Comparison of ENCODE assay signal across 8 cellular contexts in genomic region chr2:55120634-55121359, GRCh38.
DNase-seq lines count a peak whose midpoint lies in the region; ATAC-seq, FAIRE-seq and TF ChIP-seq lines count a peak whose summit lies in the region.

No MANE protein-coding gene starts in this region.

- POLR2A ChIA-PET in activated CD4-positive, alpha-beta T cell treated with anti-CD3 and anti-CD28 coated beads, Interleukin-2, amount 10 ng/mL, durations not matched to agents 7 days and 5 days (lab: Charles Lee): no interaction called here

- peaks cover 19% of the 10 kb centered on the region for H3K4me1 ChIP-seq in stomach smooth muscle (ENCODE audit: control insufficient read depth, insufficient read depth, low read length)

- H3K27me3 ChIP-seq in stomach smooth muscle (ENCODE audit: control insufficient read depth in 1 of 2, insufficient read depth in 2 of 2, low read length in 2 of 2): no peaks in the 10 kb centered on the region

- FAIRE-seq in RCC 7860 (lab: Jason Lieb, UNC): no peak

- H3K9ac ChIP-seq in stomach smooth muscle (ENCODE audit: low read length in 2 of 2): peak overlapping the region in 1 of 2 donors; percentile 24

- no peaks in the 10 kb centered on the region for H3K36me3 Mint-ChIP-seq in activated CD4-positive, alpha-beta T cell treated with anti-CD3 and anti-CD28 coated beads, Interleukin-2, amount 10 ng/mL, durations not matched to agents 7 days and 5 days (ENCODE audit: low read depth)

- H3K36me3 ChIP-seq in stomach smooth muscle (ENCODE audit: control insufficient read depth in 2 of 2, insufficient read depth in 2 of 2, low read length in 2 of 2): no peaks in the 10 kb centered on the region

- peaks cover 2% of the 10 kb centered on the region for H3K27me3 Mint-ChIP-seq in activated CD4-positive, alpha-beta T cell treated with anti-CD3 and anti-CD28 coated beads, Interleukin-2, amount 10 ng/mL, durations not matched to agents 7 days and 5 days

- H3K9me3 Mint-ChIP-seq in activated CD4-positive, alpha-beta T cell treated with anti-CD3 and anti-CD28 coated beads, Interleukin-2, amount 10 ng/mL, durations not matched to agents 7 days and 5 days: peaks cover 6% of the 10 kb centered on the region

- peak overlapping the region; percentile 42 to 52 for H3K4me3 ChIP-seq in stomach smooth muscle (ENCODE audit: low read length in 2 of 2)

- H3K27ac ChIP-seq in stomach smooth muscle (ENCODE audit: low read length): peak overlapping the region; percentile 53

- H3K4me3 Mint-ChIP-seq in activated CD4-positive, alpha-beta T cell treated with anti-CD3 and anti-CD28 coated beads, Interleukin-2, amount 10 ng/mL, durations not matched to agents 7 days and 5 days: no peak overlapping the region

- in situ Hi-C loops in GM13977 (cut with MboI; ENCODE audit: low pct_unique_long_range_greater_than_20kb, low sequenced_read_pairs, unreplicated experiment): no loop called here

- CTCF ChIA-PET in activated CD4-positive, alpha-beta T cell treated with anti-CD3 and anti-CD28 coated beads, Interleukin-2, amount 10 ng/mL, durations not matched to agents 7 days and 5 days (lab: Charles Lee): interaction anchor here (1.1 to 1.3 kb wide), 3 partner anchors 9 to 37 kb away, joined by 3 read pairs; no protein-coding TSS in a partner anchor

- H3K9me3 ChIP-seq in stomach smooth muscle (ENCODE audit: control insufficient read depth in 2 of 2, low read length in 2 of 2): no peaks in the 10 kb centered on the region

- H3K27ac Mint-ChIP-seq in activated CD4-positive, alpha-beta T cell treated with anti-CD3 and anti-CD28 coated beads, Interleukin-2, amount 10 ng/mL, durations not matched to agents 7 days and 5 days: no peak overlapping the region

- ATAC-seq in HG03354 (IDR thresholded peaks at IDR 0.05; ENCODE audit: poor library complexity, severe bottlenecking, unreplicated experiment): peak; percentile 59

- no peak for TF ChIP-seq CTCF in GM13977 (IDR thresholded peaks at IDR 0.05; ENCODE audit: extremely low read depth, insufficient read depth, missing control alignments)

- H3K4me1 Mint-ChIP-seq in activated CD4-positive, alpha-beta T cell treated with anti-CD3 and anti-CD28 coated beads, Interleukin-2, amount 10 ng/mL, durations not matched to agents 7 days and 5 days: no peaks in the 10 kb centered on the region

- DNase-seq in UCSD-AML1 (lab: John Stamatoyannopoulos, UW; ENCODE audit: unreplicated experiment) (peak; percentile 56), hepatic stellate cell (ENCODE audit: low spot score) (peak; percentile 63), GM13977 (ENCODE audit: low spot score) (no peak), RCC 7860 (ENCODE audit: low spot score) (no peak)
- no peak for DNase-seq in activated CD4-positive, alpha-beta T cell treated with anti-CD3 and anti-CD28 coated beads, Interleukin-2, amount 10 ng/mL, durations not matched to agents 7 days and 5 days
- DNase-seq in activated CD4-positive, alpha-beta T cell treated with anti-CD3 and anti-CD28 coated beads, Interleukin-2, amount 50 U/mL, for 1 hour: no peak

Comparison
In these comparisons a context has a peak if more than half of its experiments do, and no peak if none do; other contexts are left out.
1. DNase-seq: peak in UCSD-AML1 (single experiment) and hepatic stellate cell (single experiment); none in GM13977 (single experiment), activated CD4-positive, alpha-beta T cell treated with anti-CD3 and anti-CD28 coated beads, Interleukin-2, amount 10 ng/mL, durations not matched to agents 7 days and 5 days (single experiment), activated CD4-positive, alpha-beta T cell treated with anti-CD3 and anti-CD28 coated beads, Interleukin-2, amount 50 U/mL, for 1 hour (single experiment) and RCC 7860 (single experiment).